ENCODE assay signal across 15 cellular contexts in the genomic region with DNA sequence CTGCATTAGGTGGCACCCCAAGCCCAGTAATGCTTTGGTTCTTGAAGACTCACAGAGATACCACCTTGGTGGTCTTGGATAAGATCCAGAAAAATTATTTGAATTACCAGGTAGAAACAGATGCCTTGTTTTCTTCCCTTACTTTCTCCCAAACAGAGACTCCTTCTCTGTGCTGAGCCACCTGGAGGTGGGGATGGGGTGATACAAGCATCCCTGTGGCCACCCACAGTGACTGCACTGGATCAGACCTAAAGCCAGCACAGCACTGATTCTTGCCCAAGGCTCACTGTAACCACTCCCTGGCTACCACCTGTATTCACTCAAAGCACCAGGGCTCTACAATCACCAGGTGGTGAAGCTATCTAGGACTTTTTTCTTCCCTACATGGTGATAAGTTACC.
A peak's percentile ranks its signal among the peaks of the same experiment; 100 is the strongest.
DNase-seq lines count a peak whose midpoint lies in the region; ATAC-seq and TF ChIP-seq lines count a peak whose summit lies in the region.
"Had no signal": no experiment of that assay in that cellular context is flagged by ENCODE, and none has a peak within 500 bp of the region (broad histone marks: within the 10 kb centered on the region; RNA-seq: fewer than 3 reads in every experiment).

No MANE protein-coding gene starts in this region.

- H3K27me3 Mint-ChIP-seq in GM23338 (ENCODE audit: insufficient read depth, low read depth, poor library complexity), result no peaks in the 10 kb centered on the region
- no peaks in the 10 kb centered on the region; the same call in none of the 2 replicates for H3K27me3 Mint-ChIP-seq in H9 (ENCODE audit: low read depth)
- H3K27me3 Mint-ChIP-seq: CD4-positive, alpha-beta memory T cell had no signal

- H3K23me2 ChIP-seq in H9 (ENCODE audit: insufficient read length, low read depth, low read length, poor library complexity, severe bottlenecking), result no peaks in the 10 kb centered on the region

- H3K9ac ChIP-seq in H9 (ENCODE audit: extremely low read depth, insufficient read length, low read length), result no peak overlapping the region

- no peak overlapping the region for H4K5ac ChIP-seq in H9 (ENCODE audit: insufficient read length, low read depth, low read length)

- H3K4me3 ChIP-seq in GM23338 (no peak overlapping the region), epithelial cell of esophagus (ENCODE audit: low read length) (no peak overlapping the region)
- H3K4me3 ChIP-seq: A549, HAP-1 had no signal

- no peak overlapping the region for H3T11ph ChIP-seq in H9 (ENCODE audit: low read length)

- no peak overlapping the region for H3K27ac Mint-ChIP-seq in GM23338
- no peak overlapping the region for H3K27ac Mint-ChIP-seq in H9
- H3K27ac Mint-ChIP-seq: CD4-positive, alpha-beta memory T cell had no signal

- no peaks in the 10 kb centered on the region for H3K36me3 Mint-ChIP-seq in GM23338 (ENCODE audit: low read depth)
- H3K36me3 Mint-ChIP-seq in H9 (ENCODE audit: insufficient read depth in 1 of 3, low read depth in 3 of 3), result no peaks in the 10 kb centered on the region; a peak in 1 of 7 replicates
- H3K36me3 Mint-ChIP-seq: CD4-positive, alpha-beta memory T cell had no signal

- no peak overlapping the region for H3K4me3 Mint-ChIP-seq in GM23338
- H3K4me3 Mint-ChIP-seq in H9, result no peak overlapping the region
- H3K4me3 Mint-ChIP-seq: CD4-positive, alpha-beta memory T cell had no signal

- H3K79me2 ChIP-seq in GM23338 (replicated peaks; ENCODE audit: insufficient read depth), result no peaks in the 10 kb centered on the region
- no peaks in the 10 kb centered on the region for H3K79me2 ChIP-seq in H9 (ENCODE audit: insufficient read depth, low read length)

- no peak overlapping the region for H3K14ac ChIP-seq in H9 (ENCODE audit: insufficient read depth, low read length)

- peak; percentile 32 to 40; a peak in 3 of 4 replicates for TF ChIP-seq CTCF in GM23338 (conservative IDR thresholded peaks at IDR 0.05; ENCODE audit: low read depth in 2 of 2)
- TF ChIP-seq CTCF in H9 (conservative IDR thresholded peaks at IDR 0.05), result peak; percentile 50
- peak; percentile 4 for TF ChIP-seq CTCF in epithelial cell of esophagus (IDR thresholded peaks at IDR 0.05; ENCODE audit: insufficient read depth, low read depth, low read length, missing control alignments)

- H2AFZ ChIP-seq in GM23338 (0 out of 2 replicates have a peak overlapping the region, but pooled peaks have one; percentile 32), H9 (ENCODE audit: low read length) (no peak overlapping the region)

- no peaks in the 10 kb centered on the region for H3K9me2 ChIP-seq in GM23338 (ENCODE audit: insufficient read depth)

- no peak overlapping the region for H2AK5ac ChIP-seq in H9 (ENCODE audit: insufficient read length, low read length)

- H3K4ac ChIP-seq in H9 (ENCODE audit: low read depth, low read length), result no peak overlapping the region

- no peaks in the 10 kb centered on the region for H3F3A ChIP-seq in GM23338 (replicated peaks; ENCODE audit: low read depth)

- H3K79me1 ChIP-seq in H9 (ENCODE audit: insufficient read depth, low read depth, low read length, poor library complexity, severe bottlenecking), result no peaks in the 10 kb centered on the region

- H4K8ac ChIP-seq in H9 (replicated peaks; ENCODE audit: insufficient read length, low read depth, low read length), result no peak overlapping the region

- no peaks in the 10 kb centered on the region for H3K36me3 ChIP-seq in GM23338 (ENCODE audit: insufficient read depth)
- H3K36me3 ChIP-seq: BE2C, HAP-1 had no signal

- no peaks in the 10 kb centered on the region for H3K9me3 ChIP-seq in H9 (ENCODE audit: control insufficient read depth, low read depth, low read length)
- H3K9me3 ChIP-seq: A549, BE2C, HAP-1 had no signal

- H3K4me1 ChIP-seq in GM23338 (ENCODE audit: insufficient read depth) (no peaks in the 10 kb centered on the region), H9 (ENCODE audit: insufficient read depth, low read length) (no peaks in the 10 kb centered on the region)
- H3K4me1 ChIP-seq: A549, BE2C, HAP-1 had no signal

- H3K9me3 Mint-ChIP-seq in GM23338 (no peaks in the 10 kb centered on the region), H9 (peaks cover 0 to 52% of the 10 kb centered on the region in 2 experiments; a peak in 2 of 5 replicates)
- H3K9me3 Mint-ChIP-seq: CD4-positive, alpha-beta memory T cell had no signal

- H2BK5ac ChIP-seq in H9 (ENCODE audit: insufficient read length, low read length), result no peak overlapping the region

- H3K4me2 ChIP-seq in GM23338 (no peak overlapping the region), H9 (ENCODE audit: insufficient read depth, insufficient read length, low read length) (no peak overlapping the region)
- H3K4me2 ChIP-seq: A549 had no signal

- H2BK20ac ChIP-seq in H9 (ENCODE audit: low read depth, low read length, poor library complexity, severe bottlenecking), result no peak overlapping the region

- H2BK120ac ChIP-seq in H9 (ENCODE audit: low read depth, low read length, poor library complexity, severe bottlenecking), result no peak overlapping the region

- H3K18ac ChIP-seq in H9 (ENCODE audit: insufficient read length, low read depth, low read length), result no peak overlapping the region

- DNase-seq in GM23338 (ENCODE audit: low spot score) (peak; percentile 35), H9 (peak; percentile 36), epithelial cell of esophagus (ENCODE audit: low read depth) (no peak), islet precursor cell (peak; percentile 53), NCI-H774 (lab: John Stamatoyannopoulos, UW) (no peak), dedifferentiated amniotic fluid mesenchymal stem cell (ENCODE audit: extremely low spot score) (no peak)
- DNase-seq: BE2C; CD4-positive, alpha-beta memory T cell; COR-L47; DND-41; GF-D8 had no signal

- peak; percentile 84 for ATAC-seq in GM23338
- no peak for ATAC-seq in HG03097 (IDR thresholded peaks at IDR 0.05; ENCODE audit: low FRiP score, unreplicated experiment)
- ATAC-seq: A549 had no signal

- H3K23ac ChIP-seq in H9 (ENCODE audit: insufficient read length, low read depth, low read length), result no peak overlapping the region

- H4K20me1 ChIP-seq in GM23338 (replicated peaks; ENCODE audit: insufficient read depth) (no peaks in the 10 kb centered on the region), H9 (ENCODE audit: control insufficient read depth, insufficient read depth, insufficient read length) (no peaks in the 10 kb centered on the region)

- no peaks in the 10 kb centered on the region for H3K27me3 ChIP-seq in GM23338 (ENCODE audit: insufficient read depth)
- H3K27me3 ChIP-seq in H9 (ENCODE audit: insufficient read depth, low read length), result no peaks in the 10 kb centered on the region
- H3K27me3 ChIP-seq: BE2C had no signal

- no peak overlapping the region for H4K91ac ChIP-seq in H9 (ENCODE audit: insufficient read length, low read depth, low read length)

- no peak overlapping the region for H2BK15ac ChIP-seq in H9 (ENCODE audit: low read depth, low read length)

- H3K27ac ChIP-seq in GM23338 (ENCODE audit: low read depth) (no peak overlapping the region), H9 (ENCODE audit: insufficient read length, low read depth, low read length) (no peak overlapping the region)
- H3K27ac ChIP-seq: A549, C4-2B had no signal

- no peaks in the 10 kb centered on the region for H3K4me1 Mint-ChIP-seq in GM23338
- no peaks in the 10 kb centered on the region for H3K4me1 Mint-ChIP-seq in H9
- H3K4me1 Mint-ChIP-seq: CD4-positive, alpha-beta memory T cell had no signal

- H2BK12ac ChIP-seq in H9 (ENCODE audit: insufficient read length, low read depth, low read length), result no peak overlapping the region

- no peak overlapping the region for H3K56ac ChIP-seq in H9 (ENCODE audit: insufficient read length, low read depth, low read length)

TF ChIP-seq in GM23338, 12 proteins besides CTCF, POLR2A, EP300 and RAD21:
- TF ChIP-seq POLR2AphosphoS5 (IDR thresholded peaks at IDR 0.05; ENCODE audit: low read depth) (no peak), ETS1 (IDR thresholded peaks at IDR 0.05) (no peak), ZNF114 (CRISPR knock-in tag; IDR thresholded peaks at IDR 0.05) (no peak)
TF ChIP-seq in GM23338: peak in this region for 0.

Comparison
In these comparisons a context has a peak if more than half of its experiments do, and no peak if none do; other contexts are left out.
1. DNase-seq: peak in GM23338 (single experiment), H9 (single experiment) and islet precursor cell (single experiment); none in epithelial cell of esophagus (single experiment), NCI-H774 (single experiment) and dedifferentiated amniotic fluid mesenchymal stem cell (single experiment).
2. Peak in every context shown above with its lines, with median percentiles within 50 percentile points of each other: CTCF ChIP-seq.